ENCODE assay signal across 9 cellular contexts in the genomic region with DNA sequence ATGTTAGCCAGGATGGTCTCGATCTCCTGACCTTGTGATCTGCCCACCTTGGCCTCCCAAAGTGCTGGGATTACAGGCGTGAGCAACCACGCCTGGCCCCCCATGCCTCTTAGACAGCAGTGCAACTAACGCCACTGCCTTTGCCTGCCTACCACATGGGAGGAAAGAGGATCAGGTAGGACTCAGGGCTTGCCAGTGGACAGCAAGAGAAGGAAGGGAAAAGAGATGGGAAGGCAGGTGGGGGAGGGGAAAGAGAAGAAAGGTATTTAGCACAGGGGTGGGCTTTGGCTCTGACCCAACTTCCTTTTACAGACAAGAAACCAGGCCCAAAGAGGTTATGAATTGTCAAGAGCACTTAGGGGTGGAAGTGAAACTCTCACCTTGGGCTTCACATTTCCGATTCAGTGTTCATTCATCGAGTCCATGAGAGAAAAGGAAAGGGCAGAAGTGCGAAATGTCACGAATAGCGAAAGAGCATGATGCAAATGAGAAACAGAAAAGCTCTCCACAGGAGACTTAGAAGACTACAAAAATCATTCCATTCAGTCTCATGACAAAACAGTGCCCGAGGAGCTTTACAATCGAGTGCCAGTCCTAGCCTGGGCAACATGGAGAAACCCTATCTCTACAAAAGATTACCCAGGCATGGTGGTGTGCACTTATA. TPM values are rescaled to one million over a fixed set of nuclear protein-coding genes. Genes with fewer than 3 reads are reported as not detected.
DNase-seq lines count a peak whose midpoint lies in the region; ATAC-seq and TF ChIP-seq lines count a peak whose summit lies in the region.
"Had no signal": no experiment of that assay in that cellular context is flagged by ENCODE, and none has a peak within 500 bp of the region (broad histone marks: within the 10 kb centered on the region; RNA-seq: fewer than 3 reads in every experiment).

No MANE protein-coding gene starts in this region.

- in situ Hi-C loops in GM13977 (cut with MboI; ENCODE audit: low pct_unique_long_range_greater_than_20kb, low sequenced_read_pairs, unreplicated experiment) = no loop called here
- in situ Hi-C loops in KBM-7 (cut with MboI; ENCODE audit: low pct_unique_long_range_greater_than_20kb, low sequenced_read_pairs) = no loop called here

- H3K36me3 Mint-ChIP-seq in osteocyte (ENCODE audit: unreplicated experiment) = no peaks in the 10 kb centered on the region

- no peak overlapping the region for H3K27ac Mint-ChIP-seq in osteocyte (ENCODE audit: unreplicated experiment)

- no peaks in the 10 kb centered on the region for H3K36me3 ChIP-seq in MG63

- H3K27me3 Mint-ChIP-seq in osteocyte (ENCODE audit: unreplicated experiment) = no peaks in the 10 kb centered on the region

- no peaks in the 10 kb centered on the region for H3K9me3 ChIP-seq in MG63

- H3K27me3 ChIP-seq in MG63 = no peaks in the 10 kb centered on the region; the same call in none of the 2 replicates

- peaks cover 15% of the 10 kb centered on the region for H3K4me1 Mint-ChIP-seq in osteocyte (ENCODE audit: unreplicated experiment)

- no peaks in the 10 kb centered on the region for H3K9me3 Mint-ChIP-seq in osteocyte (ENCODE audit: unreplicated experiment)

- no peak overlapping the region for H3K4me3 ChIP-seq in MG63

- intact Hi-C loops in sciatic nerve (cut with DNase I) = no loop called here

- DNase-seq in GM13977 (ENCODE audit: low spot score) = peak; percentile 73
- DNase-seq in caudate nucleus (lab: John Stamatoyannopoulos, UW) = no peak
- no peak for DNase-seq in osteocyte (ENCODE audit: extremely low spot score, unreplicated experiment)
- DNase-seq in KBM-7 = no peak
- DNase-seq in sciatic nerve (ENCODE audit: low spot score) = no peak
- no peak for DNase-seq in MG63

- no peak overlapping the region for H3K4me3 Mint-ChIP-seq in osteocyte (ENCODE audit: unreplicated experiment)

- TF ChIP-seq CTCF in GM13977 (IDR thresholded peaks at IDR 0.05; ENCODE audit: extremely low read depth, insufficient read depth, missing control alignments) (no peak), osteocyte (IDR thresholded peaks at IDR 0.05) (no peak)

- peak overlapping the region; percentile 26 for H3K27ac ChIP-seq in caudate nucleus (ENCODE audit: low read depth, low read length)
- H3K27ac ChIP-seq: HL-60 had no signal

- ATAC-seq in GM21447 (IDR thresholded peaks at IDR 0.05; ENCODE audit: unreplicated experiment) (peak; percentile 46), HG03575 (IDR thresholded peaks at IDR 0.05; ENCODE audit: extremely low read depth, insufficient number of reproducible peaks, low FRiP score, unreplicated experiment) (peak; percentile 37), sciatic nerve (no peak)

RNA-seq across cellular contexts. Expression of a gene that starts 36.4 kb away (rescaled TPM):
- total RNA-seq in osteocyte (1.4 and 1.8 TPM in 2 replicates), sciatic nerve (1.3 TPM)
- 0.49 and 0.72 TPM in 2 replicates for total RNA-seq in MG63 (2014; rRNA removed; shearing (Covaris generic); ENCODE audit: low replicate concordance)
